ENCODE assay signal across 12 cellular contexts in genomic region chr11:117202386-117203068, GRCh38. TPM values are rescaled to one million over a fixed set of nuclear protein-coding genes. Genes with fewer than 3 reads are reported as not detected.
DNase-seq lines count a peak whose midpoint lies in the region; ATAC-seq, FAIRE-seq and TF ChIP-seq lines count a peak whose summit lies in the region.
"Had no signal": no experiment of that assay in that cellular context is flagged by ENCODE, and none has a peak within 500 bp of the region (broad histone marks: within the 10 kb centered on the region; RNA-seq: fewer than 3 reads in every experiment).

No MANE protein-coding gene starts in this region.

- WGBS in heart left ventricle, 4 donors: 84 to 94% (median 88%) methylated on average over 7 of the region's 7 CpGs

- intact Hi-C loops in heart left ventricle (cut with DNase I) (no loop called here), Right ventricle myocardium superior (cut with DNase I) (no loop called here)

- H3K27ac ChIP-seq in heart left ventricle (peak overlapping the region in 10 of 12 donors; percentile 23 to 99 (median 78)), osteoblast (ENCODE audit: low read depth, low read length) (peak overlapping the region; percentile 96)
- H3K27ac ChIP-seq: HL-60 had no signal

- no peak for ATAC-seq in heart left ventricle
- no peak for ATAC-seq in Right ventricle myocardium superior (ENCODE audit: poor library complexity)
- no peak for ATAC-seq in GM21423 (IDR thresholded peaks at IDR 0.05; ENCODE audit: unreplicated experiment)
- ATAC-seq: effector memory CD8-positive, alpha-beta T cell had no signal

- peaks cover 0 to 62% (median 30%) of the 10 kb centered on the region in 12 donors for H3K4me1 ChIP-seq in heart left ventricle
- peaks cover 39% of the 10 kb centered on the region for H3K4me1 ChIP-seq in osteoblast (ENCODE audit: insufficient read depth, low read length)

- H3K27me3 ChIP-seq in heart left ventricle (no peaks in the 10 kb centered on the region), osteoblast (ENCODE audit: insufficient read depth, low read length) (no peaks in the 10 kb centered on the region)

- H2AFZ ChIP-seq in osteoblast (ENCODE audit: low read length): no peak overlapping the region

- no peak for FAIRE-seq in frontal cortex (lab: Jason Lieb, UNC)

- H3K36me3 ChIP-seq in heart left ventricle (peaks cover 0 to 33% (median 27%) of the 10 kb centered on the region in 9 donors), osteoblast (ENCODE audit: insufficient read depth, low read length) (peaks cover 57% of the 10 kb centered on the region)

- H3K9me3 ChIP-seq in heart left ventricle: no peaks in the 10 kb centered on the region
- H3K9me3 ChIP-seq in osteoblast (ENCODE audit: low read depth, low read length): no peaks in the 10 kb centered on the region

- no peak for TF ChIP-seq CTCF in heart left ventricle (IDR thresholded peaks at IDR 0.05)
- TF ChIP-seq CTCF in fibroblast of pulmonary artery (IDR thresholded peaks at IDR 0.05; ENCODE audit: low read length, missing control alignments): no peak
- no peak for TF ChIP-seq CTCF in osteoblast (IDR thresholded peaks at IDR 0.05; ENCODE audit: extremely low read depth, low read depth, low read length)

- peak in 1 of 5 donors; percentile 44 for DNase-seq in heart left ventricle
- DNase-seq in Right ventricle myocardium superior: no peak
- no peak for DNase-seq in fibroblast of pulmonary artery (ENCODE audit: low read depth)
- peak; percentile 27 for DNase-seq in osteoblast (ENCODE audit: insufficient read length, low spot score, missing footprints)
- DNase-seq in NCI-H128 (lab: John Stamatoyannopoulos, UW; ENCODE audit: unreplicated experiment): no peak
- DNase-seq in iPS-NIHi11 (ENCODE audit: low spot score): no peak
- DNase-seq in frontal cortex (ENCODE audit: low spot score in 2 of 2): no peak
- DNase-seq: AML-193; effector memory CD8-positive, alpha-beta T cell; NCI-H1105 had no signal

- peaks cover 59% of the 10 kb centered on the region for H4K20me1 ChIP-seq in osteoblast (ENCODE audit: insufficient read depth, low read length)

- TF ChIP-seq POLR2A in heart left ventricle (IDR thresholded peaks at IDR 0.05): no peak

- H3K4me2 ChIP-seq in osteoblast (ENCODE audit: insufficient read depth, low read length): peak overlapping the region; percentile 91

- H3K4me3 ChIP-seq in heart left ventricle (peak overlapping the region in 8 of 12 donors; percentile 44 to 80 (median 54)), fibroblast of pulmonary artery (replicated peaks; ENCODE audit: low read depth, low read length) (peak overlapping the region; percentile 67), osteoblast (ENCODE audit: insufficient read depth, low read length) (peak overlapping the region; percentile 96)

- H3K79me2 ChIP-seq in osteoblast (ENCODE audit: insufficient read depth, low read length): peaks cover 69% of the 10 kb centered on the region

RNA-seq across cellular contexts. Expression of gene TAGLN, which starts 3.4 kb away (rescaled TPM):
- 100 to 1,000 TPM in 7 of 9 donors, 10 to 100 TPM in 2; 63.7 to 338 (median 173) TPM for total RNA-seq in heart left ventricle
- 100 to 1,000 TPM; 319 to 399 TPM for polyA plus RNA-seq in heart left ventricle
- 91.4 TPM for total RNA-seq in Right ventricle myocardium superior
- 3,614 and 3,853 TPM in 2 replicates for total RNA-seq in osteoblast
- total RNA-seq in frontal cortex: 17.5 TPM

RNA-seq across cellular contexts. Expression of gene SIDT2, which starts 24.0 kb away (rescaled TPM):
- total RNA-seq in heart left ventricle: 10 to 100 TPM; 17.2 to 45.5 (median 22.2) TPM
- 10 to 100 TPM; 13.9 to 14.5 TPM for polyA plus RNA-seq in heart left ventricle
- total RNA-seq in Right ventricle myocardium superior: 19.5 TPM
- 27.5 and 35.7 TPM in 2 replicates for total RNA-seq in osteoblast
- 9.4 TPM for total RNA-seq in frontal cortex

RNA-seq across cellular contexts. Expression of gene PCSK7, which starts 29.3 kb away (rescaled TPM):
- 10 to 100 TPM; 16.9 to 43.4 (median 25.5) TPM for total RNA-seq in heart left ventricle
- polyA plus RNA-seq in heart left ventricle: 10 to 100 TPM; 27.8 to 34.6 TPM
- total RNA-seq in Right ventricle myocardium superior: 22.3 TPM
- total RNA-seq in osteoblast: 44.5 and 51.9 TPM in 2 replicates
- 20.0 TPM for total RNA-seq in frontal cortex

RNA-seq across cellular contexts. Expression of gene RNF214, which starts 29.9 kb away (rescaled TPM):
- total RNA-seq in heart left ventricle (10 to 100 TPM; 16.1 to 31.9 (median 23.4) TPM), Right ventricle myocardium superior (19.8 TPM), osteoblast (13.4 and 14.7 TPM in 2 replicates), frontal cortex (15.1 TPM)
- 10 to 100 TPM in 1 of 2 donors, 1 to 10 TPM in 1; 8.0 to 12.9 TPM for polyA plus RNA-seq in heart left ventricle

RNA-seq across cellular contexts. Expression of gene PAFAH1B2, which starts 58.4 kb away (rescaled TPM):
- total RNA-seq in heart left ventricle: 10 to 100 TPM; 46.8 to 81.1 (median 68.8) TPM
- polyA plus RNA-seq in heart left ventricle: 10 to 100 TPM; 16.7 to 33.3 TPM
- total RNA-seq in Right ventricle myocardium superior: 42.6 TPM
- total RNA-seq in osteoblast: 141 and 151 TPM in 2 replicates
- 400 TPM for total RNA-seq in frontal cortex

Comparison
In these comparisons a context has a peak if more than half of its experiments do, and no peak if none do; other contexts are left out.
1. RNA of gene TAGLN, which starts 3.4 kb away (total RNA-seq): 3,614 to 3,853 TPM in osteoblast; 63.7 to 338 TPM in heart left ventricle, 91.4 TPM in Right ventricle myocardium superior (single experiment) and 17.5 TPM in frontal cortex (single experiment); every median in the first group is over 10 times any median in the second.
2. Peak in every context shown above with its lines, with median percentiles within 50 percentile points of each other: H3K4me3 ChIP-seq.